Comparison of ENCODE assay signal across 19 cellular contexts in genomic region chr21:36566606-36567005, GRCh38.
DNase-seq lines count a peak whose midpoint lies in the region; ATAC-seq and TF ChIP-seq lines count a peak whose summit lies in the region.
"Had no signal": no experiment of that assay in that cellular context is flagged by ENCODE, and none has a peak within 500 bp of the region (broad histone marks: within the 10 kb centered on the region; RNA-seq: fewer than 3 reads in every experiment).

No MANE protein-coding gene starts in this region.

- no peaks in the 10 kb centered on the region for H3K27me3 ChIP-seq in right atrium auricular region
- H3K27me3 ChIP-seq: BLaER1 treated with 17β-estradiol and CSF1 and Interleukin-3, amounts not matched to agents 10 nM and 100 nM had no signal

- no peaks in the 10 kb centered on the region for H3K9me3 ChIP-seq in right atrium auricular region

- no peaks in the 10 kb centered on the region for H3K4me1 ChIP-seq in right atrium auricular region

- H3K36me3 Mint-ChIP-seq in nephron progenitor cell (ENCODE audit: low read depth) = no peaks in the 10 kb centered on the region
- H3K36me3 Mint-ChIP-seq in type B pancreatic cell = no peaks in the 10 kb centered on the region
- H3K36me3 Mint-ChIP-seq: CD8-positive, alpha-beta T cell; IgD-negative memory B cell had no signal

- no peak overlapping the region for H3K27ac ChIP-seq in right atrium auricular region
- H3K27ac ChIP-seq in substantia nigra (ENCODE audit: low read depth, low read length, poor library complexity, severe bottlenecking) = no peak overlapping the region
- H3K27ac ChIP-seq: 22Rv1; BLaER1 treated with 17β-estradiol and CSF1 and Interleukin-3, amounts not matched to agents 10 nM and 100 nM had no signal

- H3K4me3 ChIP-seq in right atrium auricular region = no peak overlapping the region
- H3K4me3 ChIP-seq: BLaER1 treated with 17β-estradiol and CSF1 and Interleukin-3, amounts not matched to agents 10 nM and 100 nM had no signal

- H3K4me1 Mint-ChIP-seq in nephron progenitor cell = peaks cover 55% of the 10 kb centered on the region
- peaks cover 27% of the 10 kb centered on the region for H3K4me1 Mint-ChIP-seq in type B pancreatic cell (ENCODE audit: unreplicated experiment)
- H3K4me1 Mint-ChIP-seq: B cell, H9, IgD-negative memory B cell had no signal

- DNase-seq in right atrium auricular region (ENCODE audit: low spot score) (peak; percentile 23), left ventricle myocardium superior (no peak), ecto neural progenitor cell (ENCODE audit: low spot score) (peak; percentile 27), nephron progenitor cell (no peak), type B pancreatic cell (ENCODE audit: extremely low spot score, unreplicated experiment) (peak; percentile 36), substantia nigra (lab: John Stamatoyannopoulos, UW) (no peak)
- DNase-seq in activated CD4-positive, alpha-beta T cell treated with anti-CD3 and anti-CD28 coated beads for 48 hours = no peak
- DNase-seq: CD8-positive, alpha-beta T cell; COR-L47; DMS 273 treated with DMSO at 0.1 percent for 48 hours; DMS53; DND-41; EL; H9 had no signal

- peak overlapping the region; percentile 26 for H3K4me3 Mint-ChIP-seq in nephron progenitor cell
- peak overlapping the region; percentile 25 for H3K4me3 Mint-ChIP-seq in type B pancreatic cell
- H3K4me3 Mint-ChIP-seq: B cell; CD8-positive, alpha-beta T cell; H9; IgD-negative memory B cell had no signal

- H3K27me3 Mint-ChIP-seq in nephron progenitor cell (ENCODE audit: low read depth, poor library complexity) (peaks cover 18% of the 10 kb centered on the region), type B pancreatic cell (peaks cover 24% of the 10 kb centered on the region)

- H3K27ac Mint-ChIP-seq in nephron progenitor cell = peak overlapping the region; percentile 90
- no peak overlapping the region for H3K27ac Mint-ChIP-seq in type B pancreatic cell
- H3K27ac Mint-ChIP-seq: B cell; CD8-positive, alpha-beta T cell; H9; IgD-negative memory B cell had no signal

- TF ChIP-seq CTCF in right atrium auricular region (IDR thresholded peaks at IDR 0.05) = no peak
- no peak for TF ChIP-seq CTCF in nephron progenitor cell (IDR thresholded peaks at IDR 0.05)
- TF ChIP-seq CTCF in type B pancreatic cell (conservative IDR thresholded peaks at IDR 0.05) = no peak

- intact Hi-C loops in left ventricle myocardium superior (cut with micrococcal nuclease) = no loop called here

- ATAC-seq in left ventricle myocardium superior (no peak), HG02678 (IDR thresholded peaks at IDR 0.05; ENCODE audit: unreplicated experiment) (no peak)
- ATAC-seq: CD8-positive, alpha-beta T cell had no signal

- no peaks in the 10 kb centered on the region for H3K36me3 ChIP-seq in right atrium auricular region
- H3K36me3 ChIP-seq: BLaER1 treated with 17β-estradiol and CSF1 and Interleukin-3, amounts not matched to agents 10 nM and 100 nM had no signal

- H3K9me3 Mint-ChIP-seq in nephron progenitor cell (peaks cover 21% of the 10 kb centered on the region), type B pancreatic cell (peaks cover 5% of the 10 kb centered on the region)
- H3K9me3 Mint-ChIP-seq: CD8-positive, alpha-beta T cell had no signal

Comparison
In these comparisons a context has a peak if more than half of its experiments do, and no peak if none do; other contexts are left out.
1. DNase-seq: peak in right atrium auricular region (single experiment), ecto neural progenitor cell (single experiment) and type B pancreatic cell (single experiment); none in left ventricle myocardium superior (single experiment), nephron progenitor cell (single experiment), substantia nigra (0 of 49) and activated CD4-positive, alpha-beta T cell treated with anti-CD3 and anti-CD28 coated beads for 48 hours (single experiment).